In genomic region chr6:30101939-30102700, GRCh38 we compare ENCODE assay signal across 8 cellular contexts. TPM values are rescaled to one million over a fixed set of nuclear protein-coding genes. Genes with fewer than 3 reads are reported as not detected.
DNase-seq lines count a peak whose midpoint lies in the region; ATAC-seq and TF ChIP-seq lines count a peak whose summit lies in the region.

No MANE protein-coding gene starts in this region.

- peaks cover 60% of the 10 kb centered on the region for H3K4me1 Mint-ChIP-seq in activated naive CD4-positive, alpha-beta T cell treated with anti-CD3 and anti-CD28 coated beads, Interleukin-2, amount 50 U/mL, for 24 hours

- H3K36me3 ChIP-seq in SK-N-MC (ENCODE audit: insufficient read depth, low read length) (no peaks in the 10 kb centered on the region), neutrophil (no peaks in the 10 kb centered on the region), subcutaneous abdominal adipose tissue (ENCODE audit: control insufficient read depth in 5 of 5, insufficient read depth in 5 of 5, low read length in 5 of 5) (no peaks in the 10 kb centered on the region)

- H3K27me3 ChIP-seq in neutrophil (peaks cover 100% of the 10 kb centered on the region), subcutaneous abdominal adipose tissue (ENCODE audit: control insufficient read depth in 5 of 5, insufficient read depth in 4 of 5, low read length in 5 of 5) (peaks cover 12 to 44% (median 26%) of the 10 kb centered on the region in 5 donors)

- no peaks in the 10 kb centered on the region for H3K36me3 Mint-ChIP-seq in activated naive CD4-positive, alpha-beta T cell treated with anti-CD3 and anti-CD28 coated beads, Interleukin-2, amount 50 U/mL, for 24 hours

- H3K4me1 ChIP-seq in neutrophil (ENCODE audit: control insufficient read depth in 1 of 2, insufficient read depth in 1 of 2, low read depth in 1 of 2, low read length in 1 of 2) (peaks cover 30 to 34% of the 10 kb centered on the region in 2 experiments), subcutaneous abdominal adipose tissue (ENCODE audit: control insufficient read depth in 5 of 5, insufficient read depth in 5 of 5, low read length in 5 of 5) (peaks cover 9 to 40% (median 35%) of the 10 kb centered on the region in 5 donors)

- peaks cover 15% of the 10 kb centered on the region for H3K27me3 Mint-ChIP-seq in activated naive CD4-positive, alpha-beta T cell treated with anti-CD3 and anti-CD28 coated beads, Interleukin-2, amount 50 U/mL, for 24 hours

- no peaks in the 10 kb centered on the region for H3K9me3 Mint-ChIP-seq in activated naive CD4-positive, alpha-beta T cell treated with anti-CD3 and anti-CD28 coated beads, Interleukin-2, amount 50 U/mL, for 24 hours

- H3K27ac ChIP-seq in SK-N-MC (no peak overlapping the region; the same call in 1 of the 2 replicates), neutrophil (peak overlapping the region; percentile 23), subcutaneous abdominal adipose tissue (ENCODE audit: low read depth, low read length) (peak overlapping the region; percentile 82)

- H3K4me3 ChIP-seq in SK-N-MC, result peak overlapping the region; percentile 77
- peak overlapping the region; percentile 59 to 66 for H3K4me3 ChIP-seq in neutrophil (ENCODE audit: low read depth in 1 of 2, low read length in 1 of 2)
- H3K4me3 ChIP-seq in subcutaneous abdominal adipose tissue (ENCODE audit: low read depth in 1 of 5, low read length in 5 of 5), result peak overlapping the region; percentile 58 to 84 (median 69)

- H3K27ac Mint-ChIP-seq in activated naive CD4-positive, alpha-beta T cell treated with anti-CD3 and anti-CD28 coated beads, Interleukin-2, amount 50 U/mL, for 24 hours, result peak overlapping the region; percentile 71

- peak; percentile 10 for TF ChIP-seq CTCF in neutrophil (IDR thresholded peaks at IDR 0.05)

- peak overlapping the region; percentile 87 for H3K4me3 Mint-ChIP-seq in activated naive CD4-positive, alpha-beta T cell treated with anti-CD3 and anti-CD28 coated beads, Interleukin-2, amount 50 U/mL, for 24 hours

- no peaks in the 10 kb centered on the region for H3K9me3 ChIP-seq in SK-N-MC (ENCODE audit: low read depth, low read length)
- no peaks in the 10 kb centered on the region for H3K9me3 ChIP-seq in neutrophil
- H3K9me3 ChIP-seq in subcutaneous abdominal adipose tissue (ENCODE audit: control insufficient read depth in 5 of 5, low read length in 5 of 5), result no peaks in the 10 kb centered on the region

- DNase-seq in A172 (ENCODE audit: low spot score) (peak; percentile 73), HuH-7 (ENCODE audit: low spot score) (peak; percentile 82), SK-N-MC (ENCODE audit: low read depth, low spot score) (no peak), globus pallidus (ENCODE audit: low spot score) (peak; percentile 88)

- H3K9ac ChIP-seq in SK-N-MC (ENCODE audit: insufficient read length), result peak overlapping the region; percentile 45
- peak overlapping the region; percentile 16 to 83 (median 68) for H3K9ac ChIP-seq in subcutaneous abdominal adipose tissue (ENCODE audit: low read length in 5 of 5)

- peak; percentile 74 for ATAC-seq in GM18909 (IDR thresholded peaks at IDR 0.05; ENCODE audit: poor library complexity, unreplicated experiment)

RNA-seq across cellular contexts. Expression of gene TRIM31, which starts 10.8 kb away (rescaled TPM):
- total RNA-seq in A172 (2014; rRNA removed; shearing (Covaris generic)), result not detected in 2 replicates

RNA-seq across cellular contexts. Expression of gene RNF39, which starts 26.6 kb away (rescaled TPM):
- not detected in 2 replicates for total RNA-seq in A172 (2014; rRNA removed; shearing (Covaris generic))

RNA-seq across cellular contexts. Expression of gene TRIM40, which starts 33.8 kb away (rescaled TPM):
- total RNA-seq in A172 (2014; rRNA removed; shearing (Covaris generic)), result not detected in 2 replicates

RNA-seq across cellular contexts. Expression of gene PPP1R11, which starts 35.1 kb away (rescaled TPM):
- 33.8 and 38.3 TPM in 2 replicates for total RNA-seq in A172 (2014; rRNA removed; shearing (Covaris generic))

RNA-seq across cellular contexts. Expression of gene POLR1H, which starts 41.1 kb away (rescaled TPM):
- total RNA-seq in A172 (2014; rRNA removed; shearing (Covaris generic)), result 16.7 and 19.4 TPM in 2 replicates
